In the genomic region with DNA sequence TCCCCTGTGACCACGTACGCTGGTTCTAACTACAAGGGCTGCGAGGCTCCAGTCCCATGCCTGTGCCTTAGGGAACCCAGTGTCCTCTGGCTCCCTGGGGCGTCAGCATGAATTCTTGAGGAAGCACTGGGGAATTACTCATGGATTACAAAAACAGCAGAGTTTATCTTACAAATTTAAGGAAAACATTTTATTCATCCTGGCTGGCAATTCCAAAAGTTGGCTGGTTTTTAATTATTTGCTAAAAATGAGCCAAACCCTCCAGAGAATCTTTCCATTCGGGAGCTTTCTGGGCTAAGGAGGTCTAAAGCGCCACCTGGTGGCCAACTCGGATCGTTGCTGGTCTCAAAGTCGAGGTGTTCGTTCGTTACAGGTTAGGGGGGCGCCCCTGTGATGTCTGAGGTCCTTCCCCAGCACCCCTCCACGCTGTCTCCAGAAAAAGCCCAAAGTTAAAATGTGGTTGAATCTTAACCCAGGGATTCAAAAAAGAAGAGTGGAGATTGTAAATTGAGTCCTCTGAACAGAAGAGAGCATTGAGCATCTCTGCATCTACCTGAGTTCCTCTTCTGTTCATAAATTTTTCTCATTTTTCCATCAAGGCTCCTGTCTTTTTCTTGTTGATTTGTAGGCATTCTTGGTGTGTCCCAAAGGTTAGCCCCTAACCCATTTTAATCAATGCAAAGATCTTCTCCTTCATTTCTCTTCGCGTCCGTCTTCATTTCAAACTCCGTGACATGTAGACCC, we compare ENCODE assay signal across 8 cellular contexts.
DNase-seq lines count a peak whose midpoint lies in the region; ATAC-seq and TF ChIP-seq lines count a peak whose summit lies in the region.

No MANE protein-coding gene starts in this region.

- H3K4me1 ChIP-seq in breast epithelium, result no peaks in the 10 kb centered on the region

- no peak overlapping the region for H3K27ac ChIP-seq in breast epithelium

- TF ChIP-seq POLR2A in breast epithelium (IDR thresholded peaks at IDR 0.05), result no peak

- DNase-seq in Right ventricle myocardium inferior (ENCODE audit: missing footprints), result peak; percentile 64
- DNase-seq in cardiac septum (ENCODE audit: low spot score), result no peak
- peak; percentile 64 for DNase-seq in NCI-H1105 treated with DMSO at 0.1 percent for 48 hours (lab: John Stamatoyannopoulos, UW)
- peak; percentile 35 for DNase-seq in T-helper 9 cell
- no peak for DNase-seq in breast epithelium (ENCODE audit: low spot score in 2 of 2)
- peak; percentile 9 for DNase-seq in kidney glomerular epithelial cell (lab: John Stamatoyannopoulos, UW)
- peak; percentile 50 for DNase-seq in stimulated activated CD4-positive, alpha-beta T cell treated with anti-CD3 and anti-CD28 coated beads, Interleukin-4, amount 100 ng/mL, for 24 hours

- no peak overlapping the region for H3K4me3 ChIP-seq in breast epithelium

- intact Hi-C loops in Right ventricle myocardium inferior (cut with DNase I), result loop anchor here (1.0 kb wide), 1 partner anchor 629 kb away; no protein-coding TSS in a partner anchor
- intact Hi-C loops in cardiac septum (cut with DNase I), result loop anchor here (2.0 kb wide), 1 partner anchor 627 kb away; no protein-coding TSS in a partner anchor
- intact Hi-C loops in breast epithelium (cut with DNase I; ENCODE audit: low total_unique reads), result loop anchor here (5.0 to 10.0 kb wide), 2 partner anchors 627 to 1586 kb away; no protein-coding TSS in a partner anchor

- H3K36me3 ChIP-seq in breast epithelium, result no peaks in the 10 kb centered on the region

- no peaks in the 10 kb centered on the region for H3K9me3 ChIP-seq in breast epithelium

- ATAC-seq in Right ventricle myocardium inferior (no peak), HG02870 (IDR thresholded peaks at IDR 0.05; ENCODE audit: unreplicated experiment) (no peak)

- H3K27me3 ChIP-seq in breast epithelium, result peaks cover 0 to 17% of the 10 kb centered on the region in 2 donors

- peak; percentile 25 to 81 (median 65) for TF ChIP-seq CTCF in breast epithelium (IDR thresholded peaks at IDR 0.05)

Comparison
In these comparisons a context has a peak if more than half of its experiments do, and no peak if none do; other contexts are left out.
1. DNase-seq: peak in Right ventricle myocardium inferior (single experiment), NCI-H1105 treated with DMSO at 0.1 percent for 48 hours (single experiment), T-helper 9 cell (single experiment), kidney glomerular epithelial cell (single experiment) and stimulated activated CD4-positive, alpha-beta T cell treated with anti-CD3 and anti-CD28 coated beads, Interleukin-4, amount 100 ng/mL, for 24 hours (single experiment); none in cardiac septum (single experiment) and breast epithelium (0 of 2).